ENCODE assay signal across 13 cellular contexts in genomic region chr4:44583393-44583792, GRCh38.
DNase-seq lines count a peak whose midpoint lies in the region; ATAC-seq, FAIRE-seq and TF ChIP-seq lines count a peak whose summit lies in the region.
"Had no signal": no experiment of that assay in that cellular context is flagged by ENCODE, and none has a peak within 500 bp of the region (broad histone marks: within the 10 kb centered on the region; RNA-seq: fewer than 3 reads in every experiment).

No MANE protein-coding gene starts in this region.

- no peak overlapping the region for H3K27ac Mint-ChIP-seq in stimulated activated naive B cell treated with anti-CD40 and anti-IgM and Interleukin-4, amounts not matched to agents 10 μg/mL and 1 μg/mL and 100 μg/mL, for 72 hours

- no peaks in the 10 kb centered on the region for H3K4me1 Mint-ChIP-seq in stimulated activated naive B cell treated with anti-CD40 and anti-IgM and Interleukin-4, amounts not matched to agents 10 μg/mL and 1 μg/mL and 100 μg/mL, for 72 hours

- ATAC-seq in HG02870 (IDR thresholded peaks at IDR 0.05; ENCODE audit: unreplicated experiment) (peak; percentile 59), SK-N-SH treated with all-trans-retinoic acid at 6 μM for 48 hours (0 out of 3 replicates have a peak, but pooled peaks have one; percentile 30)
- no peak for ATAC-seq in stimulated activated naive B cell treated with anti-CD40 and anti-IgM and Interleukin-4, amounts not matched to agents 10 μg/mL and 1 μg/mL and 100 μg/mL, for 72 hours (replicated peaks)
- ATAC-seq: left lung, pancreas had no signal

- H3K9me3 Mint-ChIP-seq in stimulated activated naive B cell treated with anti-CD40 and anti-IgM and Interleukin-4, amounts not matched to agents 10 μg/mL and 1 μg/mL and 100 μg/mL, for 72 hours, result peaks cover 6 to 9% of the 10 kb centered on the region in 2 donors

- no peaks in the 10 kb centered on the region for H3K36me3 Mint-ChIP-seq in stimulated activated naive B cell treated with anti-CD40 and anti-IgM and Interleukin-4, amounts not matched to agents 10 μg/mL and 1 μg/mL and 100 μg/mL, for 72 hours

- FAIRE-seq in frontal cortex (lab: Jason Lieb, UNC), result no peak
- FAIRE-seq: pancreas, TTC549 had no signal

- DNase-seq in NCI-H146 (lab: John Stamatoyannopoulos, UW) (peak; percentile 1), NCI-H146 treated with DMSO at 0.1 percent for 48 hours (lab: John Stamatoyannopoulos, UW; ENCODE audit: unreplicated experiment) (no peak), islet precursor cell (peak; percentile 59), frontal cortex (ENCODE audit: low spot score in 2 of 2) (no peak), T1000 (lab: John Stamatoyannopoulos, UW) (no peak)
- no peak for DNase-seq in stimulated activated naive B cell treated with anti-CD40 and anti-IgM and Interleukin-4, amounts not matched to agents 10 μg/mL and 1 μg/mL and 100 μg/mL, for 72 hours
- DNase-seq: GF-D8, left lung, pancreas, PC-9 had no signal

- no peaks in the 10 kb centered on the region for H3K27me3 Mint-ChIP-seq in stimulated activated naive B cell treated with anti-CD40 and anti-IgM and Interleukin-4, amounts not matched to agents 10 μg/mL and 1 μg/mL and 100 μg/mL, for 72 hours

- H3K4me3 Mint-ChIP-seq in stimulated activated naive B cell treated with anti-CD40 and anti-IgM and Interleukin-4, amounts not matched to agents 10 μg/mL and 1 μg/mL and 100 μg/mL, for 72 hours, result no peak overlapping the region

TF ChIP-seq in SK-N-SH treated with all-trans-retinoic acid at 6 μM for 48 hours, 23 proteins besides CTCF, POLR2A, EP300 and RAD21:
- TF ChIP-seq TCF4 (CRISPR knock-in tag; IDR thresholded peaks at IDR 0.05; ENCODE audit: borderline replicate concordance), result no peak
- no peak for TF ChIP-seq BACH2 (CRISPR knock-in tag; IDR thresholded peaks at IDR 0.05; ENCODE audit: borderline replicate concordance)
- no peak for TF ChIP-seq CSDC2 (CRISPR knock-in tag; IDR thresholded peaks at IDR 0.05)
- TF ChIP-seq PATZ1 (CRISPR knock-in tag; IDR thresholded peaks at IDR 0.05; ENCODE audit: borderline replicate concordance), result no peak
- no peak for TF ChIP-seq GLIS3 (CRISPR knock-in tag; IDR thresholded peaks at IDR 0.05)
- TF ChIP-seq, protein P1, sequence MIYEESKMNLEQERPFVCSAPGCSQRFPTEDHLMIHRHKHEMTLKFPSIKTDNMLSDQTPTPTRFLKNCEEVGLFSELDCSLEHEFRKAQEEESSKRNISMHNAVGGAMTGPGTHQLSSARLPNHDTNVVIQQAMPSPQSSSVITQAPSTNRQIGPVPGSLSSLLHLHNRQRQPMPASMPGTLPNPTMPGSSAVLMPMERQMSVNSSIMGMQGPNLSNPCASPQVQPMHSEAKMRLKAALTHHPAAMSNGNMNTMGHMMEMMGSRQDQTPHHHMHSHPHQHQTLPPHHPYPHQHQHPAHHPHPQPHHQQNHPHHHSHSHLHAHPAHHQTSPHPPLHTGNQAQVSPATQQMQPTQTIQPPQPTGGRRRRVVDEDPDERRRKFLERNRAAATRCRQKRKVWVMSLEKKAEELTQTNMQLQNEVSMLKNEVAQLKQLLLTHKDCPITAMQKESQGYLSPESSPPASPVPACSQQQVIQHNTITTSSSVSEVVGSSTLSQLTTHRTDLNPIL (CRISPR knock-in tag; IDR thresholded peaks at IDR 0.05; ENCODE audit: low read depth), result no peak
- no peak for TF ChIP-seq ZNF70 (CRISPR knock-in tag; IDR thresholded peaks at IDR 0.05)
- no peak for TF ChIP-seq CSRNP3 (CRISPR knock-in tag; IDR thresholded peaks at IDR 0.05)
- TF ChIP-seq ZNF565 (CRISPR knock-in tag; conservative IDR thresholded peaks at IDR 0.05; ENCODE audit: low read depth), result no peak
- TF ChIP-seq OSR1 (CRISPR knock-in tag; IDR thresholded peaks at IDR 0.05), result no peak
- no peak for TF ChIP-seq ESRRG (CRISPR knock-in tag; IDR thresholded peaks at IDR 0.05)
- TF ChIP-seq ZNF8 (CRISPR knock-in tag; IDR thresholded peaks at IDR 0.05), result no peak
- no peak for TF ChIP-seq POU6F1 (CRISPR knock-in tag; IDR thresholded peaks at IDR 0.05; ENCODE audit: borderline replicate concordance, low read depth)
- TF ChIP-seq ZFP3 (CRISPR knock-in tag; IDR thresholded peaks at IDR 0.05), result no peak
- no peak for TF ChIP-seq ARNTL (CRISPR knock-in tag; IDR thresholded peaks at IDR 0.05; ENCODE audit: borderline replicate concordance, low read depth)

Comparison
In these comparisons a context has a peak if more than half of its experiments do, and no peak if none do; other contexts are left out.
1. DNase-seq: peak in NCI-H146 (single experiment) and islet precursor cell (single experiment); none in NCI-H146 treated with DMSO at 0.1 percent for 48 hours (single experiment), stimulated activated naive B cell treated with anti-CD40 and anti-IgM and Interleukin-4, amounts not matched to agents 10 μg/mL and 1 μg/mL and 100 μg/mL, for 72 hours (single experiment), frontal cortex (0 of 2) and T1000 (single experiment).
2. ATAC-seq: peak in HG02870 (single experiment) and SK-N-SH treated with all-trans-retinoic acid at 6 μM for 48 hours (single experiment); none in stimulated activated naive B cell treated with anti-CD40 and anti-IgM and Interleukin-4, amounts not matched to agents 10 μg/mL and 1 μg/mL and 100 μg/mL, for 72 hours (0 of 2).